In the genomic region with DNA sequence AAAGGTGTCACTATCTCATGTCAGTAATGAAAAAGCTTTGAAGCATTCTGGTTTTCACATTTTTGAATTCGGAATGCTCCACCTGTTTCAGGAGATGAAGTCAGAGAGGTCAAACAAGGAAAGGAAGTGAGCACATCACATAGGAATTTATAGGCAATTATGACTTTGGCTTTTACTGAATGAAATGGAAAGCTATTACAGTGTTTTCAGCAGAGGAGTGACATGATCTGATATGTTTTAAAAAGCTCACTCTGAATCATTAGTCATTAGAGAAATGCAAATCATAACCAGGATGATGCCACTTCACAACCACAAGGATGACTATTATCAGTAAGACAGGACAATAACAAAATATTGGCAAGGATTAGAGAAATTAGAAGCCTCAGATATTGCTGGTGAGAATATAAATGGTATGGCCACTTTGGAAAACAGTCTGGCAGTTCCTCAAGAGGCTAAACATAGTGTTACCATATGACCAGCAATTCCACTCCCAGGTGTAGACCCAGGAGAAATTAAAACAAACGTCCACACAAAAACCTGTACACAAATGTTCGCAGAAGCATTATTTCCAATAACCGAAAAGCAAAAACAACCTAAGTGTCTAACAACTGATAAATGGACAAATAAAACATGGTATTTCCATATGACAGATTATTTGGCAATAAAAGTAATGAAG, we compare ENCODE assay signal across 9 cellular contexts. TPM values are rescaled to one million over a fixed set of nuclear protein-coding genes. Genes with fewer than 3 reads are reported as not detected.
DNase-seq lines count a peak whose midpoint lies in the region; ATAC-seq and TF ChIP-seq lines count a peak whose summit lies in the region.
"Had no signal": no experiment of that assay in that cellular context is flagged by ENCODE, and none has a peak within 500 bp of the region (broad histone marks: within the 10 kb centered on the region; RNA-seq: fewer than 3 reads in every experiment).

No MANE protein-coding gene starts in this region.

- TF ChIP-seq CTCF in omental fat pad (IDR thresholded peaks at IDR 0.05), result no peak

- DNase-seq in DMS153 treated with DMSO at 0.1 percent for 48 hours (lab: John Stamatoyannopoulos, UW; ENCODE audit: unreplicated experiment) (peak; percentile 26), DMS153 (lab: John Stamatoyannopoulos, UW) (no peak), RKO (ENCODE audit: low spot score) (peak; percentile 84), omental fat pad (ENCODE audit: low spot score) (no peak), HuH-7 (ENCODE audit: low spot score) (no peak), HUDEP-2 (lab: John Stamatoyannopoulos, UW; ENCODE audit: unreplicated experiment in 76 of 76) (no peak)
- DNase-seq: activated CD4-positive, alpha-beta memory T cell treated with anti-CD3 and anti-CD28 coated beads, Interleukin-2, amount 10 ng/mL, durations not matched to agents 7 days and 5 days had no signal

- peak; percentile 56 for ATAC-seq in HG02642 (IDR thresholded peaks at IDR 0.05; ENCODE audit: poor library complexity, unreplicated experiment)
- ATAC-seq in omental fat pad (ENCODE audit: low FRiP score), result peak; percentile 68
- ATAC-seq in GM18873 (IDR thresholded peaks at IDR 0.05; ENCODE audit: low FRiP score, unreplicated experiment), result no peak

RNA-seq across cellular contexts. Expression of a gene that starts 7.5 kb away (rescaled TPM):
- total RNA-seq in omental fat pad, result 10 to 100 TPM in 2 of 4 donors, 1 to 10 TPM in 2; 4.1 to 11.4 (median 8.3) TPM

RNA-seq across cellular contexts. Expression of a gene that starts 34.3 kb away (rescaled TPM):
- total RNA-seq in omental fat pad, result under 1 TPM in 1 of 4 donors, not detected in 3; 0.31 TPM

RNA-seq across cellular contexts. Expression of a gene that starts 35.7 kb away (rescaled TPM):
- 10 to 100 TPM; 33.3 to 98.2 (median 52.4) TPM for total RNA-seq in omental fat pad

Comparison
In these comparisons a context has a peak if more than half of its experiments do, and no peak if none do; other contexts are left out.
1. DNase-seq: peak in DMS153 treated with DMSO at 0.1 percent for 48 hours (single experiment) and RKO (single experiment); none in DMS153 (single experiment), omental fat pad (single experiment), HuH-7 (single experiment) and HUDEP-2 (0 of 76).